ENCODE assay signal across 10 cellular contexts in the genomic region with DNA sequence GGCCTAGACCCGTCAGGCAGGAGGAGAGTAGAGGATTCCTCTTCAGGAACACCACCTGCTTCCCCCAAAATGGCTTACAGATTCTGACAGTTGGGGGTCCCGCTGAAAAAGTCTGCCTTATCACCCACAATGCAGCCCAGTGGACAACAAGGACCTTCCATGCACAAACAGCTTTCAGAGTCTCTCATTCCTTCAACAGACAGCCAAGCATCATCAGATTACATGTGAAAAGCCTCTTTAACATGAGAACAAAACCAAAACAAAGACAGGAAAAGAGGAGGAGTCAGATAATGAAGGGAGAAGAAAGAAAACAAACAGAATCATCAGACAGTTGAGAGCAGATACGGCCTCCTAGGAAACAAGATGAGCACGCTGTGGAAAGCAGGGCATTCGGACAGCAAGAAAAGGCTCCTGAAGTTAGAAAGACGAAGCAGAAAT. TPM values are rescaled to one million over a fixed set of nuclear protein-coding genes. Genes with fewer than 3 reads are reported as not detected.
DNase-seq lines count a peak whose midpoint lies in the region; ATAC-seq, FAIRE-seq and TF ChIP-seq lines count a peak whose summit lies in the region.
"Had no signal": no experiment of that assay in that cellular context is flagged by ENCODE, and none has a peak within 500 bp of the region (broad histone marks: within the 10 kb centered on the region; RNA-seq: fewer than 3 reads in every experiment).

No MANE protein-coding gene starts in this region.

- POLR2A ChIA-PET in activated CD4-positive, alpha-beta memory T cell treated with anti-CD3 and anti-CD28 coated beads, Interleukin-2, amount 10 ng/mL, durations not matched to agents 7 days and 5 days (lab: Charles Lee) = interaction anchor here (1.1 to 1.9 kb wide), 2 partner anchors 19 kb away, joined by 3 to 5 read pairs; partner anchors contain the start of genes KCTD10 and UBE3B
- POLR2A ChIA-PET in activated CD4-positive, alpha-beta memory T cell treated with anti-CD3 and anti-CD28 coated beads for 36 hours (lab: Charles Lee) = interaction anchor here (1.1 kb wide), 1 partner anchor 23 kb away, joined by 3 read pairs; no protein-coding TSS in a partner anchor

- no peak for TF ChIP-seq CTCF in breast epithelium (IDR thresholded peaks at IDR 0.05)
- TF ChIP-seq CTCF in thyroid gland (IDR thresholded peaks at IDR 0.05) = no peak
- no peak for TF ChIP-seq CTCF in pancreas (IDR thresholded peaks at IDR 0.05)

- ATAC-seq in HG02970 (IDR thresholded peaks at IDR 0.05; ENCODE audit: low FRiP score, unreplicated experiment) (no peak), pancreas (no peak)
- ATAC-seq: naive thymus-derived CD4-positive, alpha-beta T cell had no signal

- intact Hi-C loops in activated CD4-positive, alpha-beta memory T cell treated with anti-CD3 and anti-CD28 coated beads for 36 hours (cut with micrococcal nuclease) = no loop called here
- intact Hi-C loops in breast epithelium (cut with DNase I; ENCODE audit: low total_unique reads) = no loop called here
- intact Hi-C loops in thyroid gland (cut with DNase I) = no loop called here
- intact Hi-C loops in pancreas (cut with DNase I) = no loop called here

- WGBS in thyroid gland, 2 donors = 64 to 77% methylated on average over 6 of the region's 6 CpGs
- WGBS in pancreas, 2 donors = 77 to 78% methylated on average over 6 of the region's 6 CpGs

- peak overlapping the region; percentile 97 to 100 for H3K27ac ChIP-seq in breast epithelium
- H3K27ac ChIP-seq in thyroid gland = peak overlapping the region; percentile 21 to 100 (median 99)
- H3K27ac ChIP-seq in pancreas = peak overlapping the region in 1 of 4 donors; percentile 30
- H3K27ac ChIP-seq: BLaER1 had no signal

- peaks cover 48% of the 10 kb centered on the region for H3K4me1 Mint-ChIP-seq in activated CD4-positive, alpha-beta memory T cell treated with anti-CD3 and anti-CD28 coated beads, Interleukin-2, amount 10 ng/mL, durations not matched to agents 7 days and 5 days
- peaks cover 24% of the 10 kb centered on the region for H3K4me1 Mint-ChIP-seq in activated CD4-positive, alpha-beta memory T cell treated with anti-CD3 and anti-CD28 coated beads for 36 hours (ENCODE audit: low read depth)

- H3K27me3 ChIP-seq in breast epithelium (no peaks in the 10 kb centered on the region), thyroid gland (no peaks in the 10 kb centered on the region), pancreas (no peaks in the 10 kb centered on the region)
- H3K27me3 ChIP-seq: BLaER1 had no signal

- no peak for FAIRE-seq in pancreas (lab: Jason Lieb, UNC)

- no peaks in the 10 kb centered on the region for H3K27me3 Mint-ChIP-seq in activated CD4-positive, alpha-beta memory T cell treated with anti-CD3 and anti-CD28 coated beads, Interleukin-2, amount 10 ng/mL, durations not matched to agents 7 days and 5 days
- no peaks in the 10 kb centered on the region for H3K27me3 Mint-ChIP-seq in activated CD4-positive, alpha-beta memory T cell treated with anti-CD3 and anti-CD28 coated beads for 36 hours
- H3K27me3 Mint-ChIP-seq: naive thymus-derived CD4-positive, alpha-beta T cell had no signal

- TF ChIP-seq POLR2A in breast epithelium (IDR thresholded peaks at IDR 0.05) (no peak), thyroid gland (IDR thresholded peaks at IDR 0.05) (no peak)

- no peak overlapping the region for H3K4me3 Mint-ChIP-seq in activated CD4-positive, alpha-beta memory T cell treated with anti-CD3 and anti-CD28 coated beads, Interleukin-2, amount 10 ng/mL, durations not matched to agents 7 days and 5 days
- H3K4me3 Mint-ChIP-seq in activated CD4-positive, alpha-beta memory T cell treated with anti-CD3 and anti-CD28 coated beads for 36 hours = no peak overlapping the region

- H3K9me3 Mint-ChIP-seq in activated CD4-positive, alpha-beta memory T cell treated with anti-CD3 and anti-CD28 coated beads, Interleukin-2, amount 10 ng/mL, durations not matched to agents 7 days and 5 days = no peaks in the 10 kb centered on the region
- no peaks in the 10 kb centered on the region for H3K9me3 Mint-ChIP-seq in activated CD4-positive, alpha-beta memory T cell treated with anti-CD3 and anti-CD28 coated beads for 36 hours
- H3K9me3 Mint-ChIP-seq: naive thymus-derived CD4-positive, alpha-beta T cell had no signal

- H3K27ac Mint-ChIP-seq in activated CD4-positive, alpha-beta memory T cell treated with anti-CD3 and anti-CD28 coated beads, Interleukin-2, amount 10 ng/mL, durations not matched to agents 7 days and 5 days = peak overlapping the region; percentile 50
- no peak overlapping the region for H3K27ac Mint-ChIP-seq in activated CD4-positive, alpha-beta memory T cell treated with anti-CD3 and anti-CD28 coated beads for 36 hours

- H3K4me1 ChIP-seq in breast epithelium (peaks cover 24 to 33% of the 10 kb centered on the region in 2 donors), thyroid gland (peaks cover 80 to 100% of the 10 kb centered on the region in 2 donors), pancreas (peaks cover 2 to 16% (median 13%) of the 10 kb centered on the region in 3 donors)

- H3K36me3 Mint-ChIP-seq in activated CD4-positive, alpha-beta memory T cell treated with anti-CD3 and anti-CD28 coated beads, Interleukin-2, amount 10 ng/mL, durations not matched to agents 7 days and 5 days (ENCODE audit: low read depth) = peaks cover 35% of the 10 kb centered on the region
- H3K36me3 Mint-ChIP-seq in activated CD4-positive, alpha-beta memory T cell treated with anti-CD3 and anti-CD28 coated beads for 36 hours = peaks cover 21% of the 10 kb centered on the region

- no peak for DNase-seq in activated CD4-positive, alpha-beta memory T cell treated with anti-CD3 and anti-CD28 coated beads, Interleukin-2, amount 10 ng/mL, durations not matched to agents 7 days and 5 days
- no peak for DNase-seq in activated CD4-positive, alpha-beta memory T cell treated with anti-CD3 and anti-CD28 coated beads for 36 hours
- DNase-seq in breast epithelium (ENCODE audit: low spot score in 2 of 2) = no peak
- peak; percentile 85 for DNase-seq in left kidney (ENCODE audit: low read depth, low spot score)
- DNase-seq in thyroid gland = no peak
- no peak for DNase-seq in NCI-H1694 treated with DMSO at 0.1 percent for 48 hours (lab: John Stamatoyannopoulos, UW)
- no peak for DNase-seq in pancreas
- DNase-seq: naive thymus-derived CD4-positive, alpha-beta T cell had no signal

- H3K4me3 ChIP-seq in breast epithelium (no peak overlapping the region), thyroid gland (replicated peaks in 1 of 3) (no peak overlapping the region), pancreas (no peak overlapping the region)
- H3K4me3 ChIP-seq: BLaER1 had no signal

- no peaks in the 10 kb centered on the region for H3K9me3 ChIP-seq in breast epithelium
- H3K9me3 ChIP-seq in thyroid gland = no peaks in the 10 kb centered on the region
- no peaks in the 10 kb centered on the region for H3K9me3 ChIP-seq in pancreas
- H3K9me3 ChIP-seq: BLaER1 had no signal

- H3K36me3 ChIP-seq in breast epithelium = no peaks in the 10 kb centered on the region
- peaks cover 14 to 17% of the 10 kb centered on the region in 2 donors for H3K36me3 ChIP-seq in thyroid gland
- H3K36me3 ChIP-seq in pancreas = peaks cover 2 to 32% (median 10%) of the 10 kb centered on the region in 3 donors

- CTCF ChIA-PET in activated CD4-positive, alpha-beta memory T cell treated with anti-CD3 and anti-CD28 coated beads, Interleukin-2, amount 10 ng/mL, durations not matched to agents 7 days and 5 days (lab: Charles Lee) = interaction anchor here (1.2 to 1.8 kb wide), 2 partner anchors 26 to 31 kb away, joined by 5 read pairs; no protein-coding TSS in a partner anchor
- CTCF ChIA-PET in activated CD4-positive, alpha-beta memory T cell treated with anti-CD3 and anti-CD28 coated beads for 36 hours (lab: Charles Lee) = interaction anchor here (1.3 kb wide), 1 partner anchor 26 kb away, joined by 5 read pairs; no protein-coding TSS in a partner anchor

RNA-seq across cellular contexts. Expression of gene KCTD10, which starts 18.3 kb away (rescaled TPM):
- 10 to 100 TPM; 44.1 to 45.2 TPM for total RNA-seq in activated CD4-positive, alpha-beta memory T cell treated with anti-CD3 and anti-CD28 coated beads, Interleukin-2, amount 10 ng/mL, durations not matched to agents 7 days and 5 days
- 10 to 100 TPM; 36.2 to 40.3 TPM for total RNA-seq in activated CD4-positive, alpha-beta memory T cell treated with anti-CD3 and anti-CD28 coated beads for 36 hours
- 10 to 100 TPM; 65.3 to 86.2 (median 70.4) TPM for total RNA-seq in breast epithelium
- total RNA-seq in thyroid gland = 100 to 1,000 TPM in 1 of 4 donors, 10 to 100 TPM in 3; 70.3 to 149 (median 85.4) TPM
- 10 to 100 TPM in 4 of 6 donors, 1 to 10 TPM in 2; 6.7 to 16.7 (median 10.7) TPM for total RNA-seq in pancreas
- polyA plus RNA-seq in pancreas = 10 to 100 TPM in 1 of 2 donors, 1 to 10 TPM in 1; 9.6 to 12.5 TPM

RNA-seq across cellular contexts. Expression of gene UBE3B, which starts 18.6 kb away (rescaled TPM):
- total RNA-seq in activated CD4-positive, alpha-beta memory T cell treated with anti-CD3 and anti-CD28 coated beads, Interleukin-2, amount 10 ng/mL, durations not matched to agents 7 days and 5 days = 10 to 100 TPM; 35.2 to 37.5 TPM
- total RNA-seq in activated CD4-positive, alpha-beta memory T cell treated with anti-CD3 and anti-CD28 coated beads for 36 hours = 10 to 100 TPM; 29.8 to 32.3 TPM
- 10 to 100 TPM; 34.7 to 54.7 (median 47.7) TPM for total RNA-seq in breast epithelium
- total RNA-seq in thyroid gland = 10 to 100 TPM; 52.2 to 72.5 (median 65.5) TPM
- total RNA-seq in pancreas = 10 to 100 TPM; 10.9 to 25.6 (median 15.1) TPM
- polyA plus RNA-seq in pancreas = 10 to 100 TPM in 1 of 2 donors, 1 to 10 TPM in 1; 9.8 to 12.6 TPM
